In genomic region chr21:43692949-43693348, GRCh38 we compare ENCODE assay signal across 1 cellular context.
TF ChIP-seq lines count a peak whose summit lies in the region.

No MANE protein-coding gene starts in this region.

TF ChIP-seq in K562, 482 proteins besides CTCF, POLR2A, EP300 and RAD21:
- TF ChIP-seq PHB (CRISPR knock-in tag; IDR thresholded peaks at IDR 0.05) (no peak), POLR2G (IDR thresholded peaks at IDR 0.05; ENCODE audit: low read depth, low read length) (0 out of 2 replicates have a peak, but pooled peaks have one; percentile 20), MNT (conservative IDR thresholded peaks at IDR 0.05) (no peak)
